8 cellular contexts compared by ENCODE assay signal in genomic region chr11:64777449-64778222, GRCh38. TPM values are rescaled to one million over a fixed set of nuclear protein-coding genes. Genes with fewer than 3 reads are reported as not detected.
DNase-seq lines count a peak whose midpoint lies in the region; ATAC-seq and TF ChIP-seq lines count a peak whose summit lies in the region.

No MANE protein-coding gene starts in this region.

- WGBS in adrenal gland, 4 donors, result 0 to 1% (median 0%) methylated on average over 2 to 92 of the region's 98 CpGs

- H3K36me3 ChIP-seq in adrenal gland (replicated peaks in 1 of 2), result peaks cover 0 to 44% of the 10 kb centered on the region in 2 donors

- peaks cover 39% of the 10 kb centered on the region for H3K36me3 Mint-ChIP-seq in type B pancreatic cell

- H3K27ac ChIP-seq in adrenal gland, result peak overlapping the region; percentile 86 to 100 (median 99)

- H3K4me1 Mint-ChIP-seq in type B pancreatic cell (ENCODE audit: unreplicated experiment), result peaks cover 21% of the 10 kb centered on the region

- no peaks in the 10 kb centered on the region for H3K27me3 ChIP-seq in adrenal gland

- ATAC-seq in left cardiac atrium, result peak; percentile 28 to 29

- DNase-seq in AG09309 (ENCODE audit: low read depth) (peak; percentile 39), LHCN-M2 (ENCODE audit: low read depth) (peak; percentile 78), T follicular helper cell (ENCODE audit: low read depth) (peak; percentile 74), adrenal gland (peak; percentile 77 to 88 (median 83)), left cardiac atrium (peak; percentile 87), posterior cingulate gyrus (peak; percentile 61 to 95 (median 70)), type B pancreatic cell (ENCODE audit: extremely low spot score, unreplicated experiment) (no peak)

- H3K4me3 Mint-ChIP-seq in type B pancreatic cell, result peak overlapping the region; percentile 97

- peak; percentile 8 for TF ChIP-seq POLR2A in GM19099 (IDR thresholded peaks at IDR 0.05; ENCODE audit: extremely low read depth, insufficient read length, low read depth)
- TF ChIP-seq POLR2A in adrenal gland (IDR thresholded peaks at IDR 0.05), result peak in 1 of 2 donors; percentile 58

- H3K9me3 Mint-ChIP-seq in type B pancreatic cell, result no peaks in the 10 kb centered on the region

- peak overlapping the region; percentile 96 for H3K27ac Mint-ChIP-seq in type B pancreatic cell

- H3K4me1 ChIP-seq in adrenal gland (replicated peaks in 1 of 2), result peaks cover 21 to 54% of the 10 kb centered on the region in 2 donors

- TF ChIP-seq CTCF in AG09309 (IDR thresholded peaks at IDR 0.05; ENCODE audit: control insufficient read depth, insufficient read depth, low read depth, low read length, missing control alignments) (no peak), adrenal gland (IDR thresholded peaks at IDR 0.05) (no peak), type B pancreatic cell (conservative IDR thresholded peaks at IDR 0.05) (no peak)

- H3K9me3 ChIP-seq in adrenal gland (replicated peaks in 1 of 3), result no peaks in the 10 kb centered on the region

- H3K27me3 Mint-ChIP-seq in type B pancreatic cell, result peaks cover 3% of the 10 kb centered on the region

- H3K4me3 ChIP-seq in AG09309 (ENCODE audit: control insufficient read depth, low read depth, low read length) (peak overlapping the region; percentile 89), adrenal gland (peak overlapping the region in 2 of 4 donors; percentile 86 to 97)

- intact Hi-C loops in adrenal gland (cut with DNase I) (no loop called here), left cardiac atrium (cut with DNase I) (no loop called here), posterior cingulate gyrus (cut with DNase I) (loop anchor here (5.0 kb wide), 2 partner anchors 90 to 340 kb away; partner anchors contain the start of gene ZNHIT2)

RNA-seq across cellular contexts. Expression of gene SF1, which starts 0.7 kb away (rescaled TPM):
- total RNA-seq in LHCN-M2 (2014; rRNA removed) (124 and 158 TPM in 2 replicates), adrenal gland (100 to 1,000 TPM; 109 to 395 (median 253) TPM), left cardiac atrium (100 to 1,000 TPM; 154 to 208 TPM), type B pancreatic cell (ENCODE audit: low replicate concordance) (315 and 450 TPM in 2 replicates)
- polyA plus RNA-seq in LHCN-M2 (2012), result 116 TPM
- 100 to 1,000 TPM; 150 to 197 (median 178) TPM for polyA plus RNA-seq in adrenal gland

RNA-seq across cellular contexts. Expression of gene PYGM, which starts 17.9 kb away (rescaled TPM):
- total RNA-seq in LHCN-M2 (2014; rRNA removed), result not detected in 2 replicates
- polyA plus RNA-seq in LHCN-M2 (2012), result not detected
- 10 to 100 TPM in 1 of 8 donors, 1 to 10 TPM in 7; 1.8 to 10.1 (median 3.8) TPM for total RNA-seq in adrenal gland
- 1 to 10 TPM; 2.4 to 5.1 (median 4.8) TPM for polyA plus RNA-seq in adrenal gland
- total RNA-seq in left cardiac atrium, result 10 to 100 TPM; 31.3 to 48.6 TPM
- 2.0 and 239 TPM in 2 replicates for total RNA-seq in type B pancreatic cell (ENCODE audit: low replicate concordance)

RNA-seq across cellular contexts. Expression of gene MAP4K2, which starts 25.4 kb away (rescaled TPM):
- total RNA-seq in LHCN-M2 (2014; rRNA removed), result 10.8 and 11.3 TPM in 2 replicates
- 7.6 TPM for polyA plus RNA-seq in LHCN-M2 (2012)
- 10 to 100 TPM; 12.9 to 34.8 (median 19.0) TPM for total RNA-seq in adrenal gland
- 10 to 100 TPM in 2 of 3 donors, 1 to 10 TPM in 1; 6.4 to 57.7 (median 27.7) TPM for polyA plus RNA-seq in adrenal gland
- 10 to 100 TPM in 1 of 2 donors, 1 to 10 TPM in 1; 10.0 to 10.4 TPM for total RNA-seq in left cardiac atrium
- total RNA-seq in type B pancreatic cell (ENCODE audit: low replicate concordance), result 8.6 and 20.2 TPM in 2 replicates

RNA-seq across cellular contexts. Expression of gene MEN1, which starts 32.7 kb away (rescaled TPM):
- total RNA-seq in LHCN-M2 (2014; rRNA removed), result 19.8 and 25.3 TPM in 2 replicates
- 19.2 TPM for polyA plus RNA-seq in LHCN-M2 (2012)
- 10 to 100 TPM; 19.7 to 50.6 (median 30.3) TPM for total RNA-seq in adrenal gland
- polyA plus RNA-seq in adrenal gland, result 10 to 100 TPM; 21.4 to 32.8 (median 29.1) TPM
- 10 to 100 TPM in 1 of 2 donors, 1 to 10 TPM in 1; 9.0 to 12.3 TPM for total RNA-seq in left cardiac atrium
- 35.5 and 50.6 TPM in 2 replicates for total RNA-seq in type B pancreatic cell (ENCODE audit: low replicate concordance)

RNA-seq across cellular contexts. Expression of gene RASGRP2, which starts 33.7 kb away (rescaled TPM):
- 0.23 TPM in 1 of 2 replicates, not detected in the other for total RNA-seq in LHCN-M2 (2014; rRNA removed)
- 0.94 TPM for polyA plus RNA-seq in LHCN-M2 (2012)
- 10 to 100 TPM in 5 of 8 donors, 1 to 10 TPM in 3; 3.6 to 23.9 (median 12.3) TPM for total RNA-seq in adrenal gland
- 10 to 100 TPM in 2 of 3 donors, 1 to 10 TPM in 1; 5.4 to 81.9 (median 35.0) TPM for polyA plus RNA-seq in adrenal gland
- total RNA-seq in left cardiac atrium, result 10 to 100 TPM; 25.3 to 37.1 TPM
- total RNA-seq in type B pancreatic cell (ENCODE audit: low replicate concordance), result 3.0 and 11.7 TPM in 2 replicates
